Comparison of ENCODE assay signal across 12 cellular contexts in the genomic region with DNA sequence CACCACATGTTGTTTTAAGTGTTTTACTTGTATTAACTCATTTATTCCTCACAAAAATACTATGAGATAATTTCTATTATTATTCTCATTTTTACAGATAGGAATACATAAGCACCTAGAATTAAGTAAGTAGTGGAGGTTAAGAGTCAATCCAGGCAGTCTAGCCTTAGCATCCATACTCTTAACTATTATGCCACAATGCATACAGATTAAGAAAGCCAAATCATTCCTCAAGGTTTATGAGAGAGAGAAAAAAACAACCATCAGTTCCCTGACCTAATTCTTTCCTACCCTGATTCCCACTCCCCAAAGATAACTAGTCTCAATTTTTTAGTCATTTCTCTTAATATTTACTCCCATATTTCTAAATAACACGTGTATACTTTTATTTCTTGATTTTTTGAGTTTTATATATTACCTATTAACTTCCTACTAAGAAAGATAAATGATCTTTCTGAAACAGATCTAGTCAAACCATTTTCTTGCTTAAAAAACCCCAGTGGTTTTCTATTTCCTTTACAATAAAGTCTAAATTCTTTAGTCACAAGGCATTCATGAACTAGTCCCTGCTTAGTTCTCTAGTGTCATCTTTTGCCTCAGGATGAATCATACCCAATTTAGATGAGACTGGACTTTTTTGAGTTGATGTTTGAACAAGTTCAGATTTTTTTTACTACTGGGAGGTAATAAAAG. TPM values are rescaled to one million over a fixed set of nuclear protein-coding genes. Genes with fewer than 3 reads are reported as not detected.
DNase-seq lines count a peak whose midpoint lies in the region; ATAC-seq and TF ChIP-seq lines count a peak whose summit lies in the region.
"Had no signal": no experiment of that assay in that cellular context is flagged by ENCODE, and none has a peak within 500 bp of the region (broad histone marks: within the 10 kb centered on the region; RNA-seq: fewer than 3 reads in every experiment).

No MANE protein-coding gene starts in this region.

- H3K27ac Mint-ChIP-seq in activated naive CD4-positive, alpha-beta T cell treated with anti-CD3 and anti-CD28 coated beads, Interleukin-2, amount 50 U/mL, for 24 hours: peak overlapping the region; percentile 75
- H3K27ac Mint-ChIP-seq in stimulated activated naive CD8-positive, alpha-beta T cell treated with anti-CD3 and anti-CD28 coated beads, Interleukin-15, Interleukin-2, amounts not matched to agents 100 ng/mL and 50 ng/mL, for 24 hours: peak overlapping the region; percentile 18

- in situ Hi-C loops in brain microvascular endothelial cell (cut with HindIII; ENCODE audit: low pct_ligation_motif_present, low sequenced_read_pairs): no loop called here

- peak overlapping the region; percentile 57 for H3K4me3 Mint-ChIP-seq in activated naive CD4-positive, alpha-beta T cell treated with anti-CD3 and anti-CD28 coated beads, Interleukin-2, amount 50 U/mL, for 24 hours
- no peak overlapping the region for H3K4me3 Mint-ChIP-seq in stimulated activated naive CD8-positive, alpha-beta T cell treated with anti-CD3 and anti-CD28 coated beads, Interleukin-15, Interleukin-2, amounts not matched to agents 100 ng/mL and 50 ng/mL, for 24 hours
- H3K4me3 Mint-ChIP-seq: natural killer cell had no signal

- H3K4me1 ChIP-seq in thyroid gland: no peaks in the 10 kb centered on the region
- H3K4me1 ChIP-seq: BLaER1 had no signal

- H3K9me3 Mint-ChIP-seq in activated naive CD4-positive, alpha-beta T cell treated with anti-CD3 and anti-CD28 coated beads, Interleukin-2, amount 50 U/mL, for 24 hours: no peaks in the 10 kb centered on the region
- no peaks in the 10 kb centered on the region for H3K9me3 Mint-ChIP-seq in stimulated activated naive CD8-positive, alpha-beta T cell treated with anti-CD3 and anti-CD28 coated beads, Interleukin-15, Interleukin-2, amounts not matched to agents 100 ng/mL and 50 ng/mL, for 24 hours
- H3K9me3 Mint-ChIP-seq: natural killer cell had no signal

- H3K27ac ChIP-seq in brain microvascular endothelial cell: peak overlapping the region; percentile 21
- H3K27ac ChIP-seq in thyroid gland: no peak overlapping the region
- H3K27ac ChIP-seq: BLaER1 had no signal

- H3K4me3 ChIP-seq in brain microvascular endothelial cell (ENCODE audit: low read depth, low read length) (no peak overlapping the region), thyroid gland (replicated peaks in 1 of 3) (no peak overlapping the region)
- H3K4me3 ChIP-seq: BLaER1 had no signal

- H3K27me3 ChIP-seq in brain microvascular endothelial cell (replicated peaks) (no peaks in the 10 kb centered on the region), thyroid gland (no peaks in the 10 kb centered on the region)
- H3K27me3 ChIP-seq: BLaER1 had no signal

- TF ChIP-seq CTCF in brain microvascular endothelial cell (IDR thresholded peaks at IDR 0.05; ENCODE audit: low read depth, low read length, missing control alignments) (no peak), thyroid gland (IDR thresholded peaks at IDR 0.05) (no peak)

- intact Hi-C loops in thyroid gland (cut with DNase I): no loop called here

- TF ChIP-seq POLR2A in thyroid gland (IDR thresholded peaks at IDR 0.05): no peak

- H3K9me3 ChIP-seq in thyroid gland: no peaks in the 10 kb centered on the region
- H3K9me3 ChIP-seq: BLaER1 had no signal

- WGBS in thyroid gland, 2 donors: 94 to 97% methylated on average over 1 of the region's 1 CpG

- H3K4me1 Mint-ChIP-seq in activated naive CD4-positive, alpha-beta T cell treated with anti-CD3 and anti-CD28 coated beads, Interleukin-2, amount 50 U/mL, for 24 hours: peaks cover 46% of the 10 kb centered on the region
- H3K4me1 Mint-ChIP-seq in stimulated activated naive CD8-positive, alpha-beta T cell treated with anti-CD3 and anti-CD28 coated beads, Interleukin-15, Interleukin-2, amounts not matched to agents 100 ng/mL and 50 ng/mL, for 24 hours (ENCODE audit: low read depth): peaks cover 33% of the 10 kb centered on the region

- H3K36me3 Mint-ChIP-seq in activated naive CD4-positive, alpha-beta T cell treated with anti-CD3 and anti-CD28 coated beads, Interleukin-2, amount 50 U/mL, for 24 hours: peaks cover 13% of the 10 kb centered on the region
- peaks cover 45% of the 10 kb centered on the region for H3K36me3 Mint-ChIP-seq in stimulated activated naive CD8-positive, alpha-beta T cell treated with anti-CD3 and anti-CD28 coated beads, Interleukin-15, Interleukin-2, amounts not matched to agents 100 ng/mL and 50 ng/mL, for 24 hours (ENCODE audit: low read depth)

- no peak for DNase-seq in activated naive CD4-positive, alpha-beta T cell (lab: John Stamatoyannopoulos, UW)
- no peak for DNase-seq in brain microvascular endothelial cell
- no peak for DNase-seq in thyroid gland
- DNase-seq in NCI-H2107 (lab: John Stamatoyannopoulos, UW): no peak
- DNase-seq in mucosa of gallbladder (ENCODE audit: low spot score): no peak
- DNase-seq: effector CD4-positive, alpha-beta T cell; natural killer cell; NCI-H1105 had no signal

- ATAC-seq in HG03432 (IDR thresholded peaks at IDR 0.05; ENCODE audit: unreplicated experiment): peak; percentile 70

- no peaks in the 10 kb centered on the region for H3K27me3 Mint-ChIP-seq in activated naive CD4-positive, alpha-beta T cell treated with anti-CD3 and anti-CD28 coated beads, Interleukin-2, amount 50 U/mL, for 24 hours
- no peaks in the 10 kb centered on the region for H3K27me3 Mint-ChIP-seq in stimulated activated naive CD8-positive, alpha-beta T cell treated with anti-CD3 and anti-CD28 coated beads, Interleukin-15, Interleukin-2, amounts not matched to agents 100 ng/mL and 50 ng/mL, for 24 hours

- H3K36me3 ChIP-seq in brain microvascular endothelial cell (replicated peaks) (peaks cover 13% of the 10 kb centered on the region), thyroid gland (no peaks in the 10 kb centered on the region)

RNA-seq across cellular contexts. Expression of gene UBA6, which starts 16.0 kb away (rescaled TPM):
- total RNA-seq in thyroid gland (100 to 1,000 TPM in 2 of 4 donors, 10 to 100 TPM in 2; 31.9 to 180 (median 97.5) TPM), mucosa of gallbladder (38.0 TPM)
